Comparison of ENCODE assay signal across 11 cellular contexts in the genomic region with DNA sequence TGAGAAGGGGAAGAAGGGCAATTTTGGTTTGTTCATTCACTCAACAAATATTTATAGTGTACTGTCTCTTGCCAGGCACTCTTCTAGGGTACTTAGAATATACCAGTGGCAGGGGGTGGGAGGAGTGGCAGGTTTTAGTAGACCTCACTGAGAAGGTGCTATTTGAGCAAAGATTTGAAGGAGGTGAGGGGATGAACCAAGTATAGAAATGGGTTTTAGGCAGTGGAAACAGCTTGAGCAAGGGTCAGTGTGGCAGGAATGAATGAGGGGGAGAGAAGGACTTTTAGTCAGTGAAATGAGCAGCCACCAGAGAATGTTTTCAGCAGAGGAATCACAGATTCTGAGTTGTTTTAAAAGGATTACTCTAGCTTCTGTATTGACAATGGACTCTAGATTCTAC. TPM values are rescaled to one million over a fixed set of nuclear protein-coding genes. Genes with fewer than 3 reads are reported as not detected.
DNase-seq lines count a peak whose midpoint lies in the region; ATAC-seq and TF ChIP-seq lines count a peak whose summit lies in the region.
"Had no signal": no experiment of that assay in that cellular context is flagged by ENCODE, and none has a peak within 500 bp of the region (broad histone marks: within the 10 kb centered on the region; RNA-seq: fewer than 3 reads in every experiment).

No MANE protein-coding gene starts in this region.

- H3K4me1 ChIP-seq in CD8-positive, alpha-beta T cell (ENCODE audit: insufficient read depth, low read length), result peaks cover 11% of the 10 kb centered on the region
- H3K4me1 ChIP-seq in mesendoderm (ENCODE audit: control insufficient read depth, low read depth, low read length), result no peaks in the 10 kb centered on the region
- H3K4me1 ChIP-seq: colonic mucosa had no signal

- no peaks in the 10 kb centered on the region for H3K9me3 ChIP-seq in CD8-positive, alpha-beta T cell (ENCODE audit: low read length)
- H3K9me3 ChIP-seq: colonic mucosa, right atrium auricular region had no signal

- no peaks in the 10 kb centered on the region for H3K79me2 ChIP-seq in mesendoderm (ENCODE audit: control insufficient read depth, insufficient read depth, low read length)

- no peaks in the 10 kb centered on the region for H3K27me3 ChIP-seq in CD8-positive, alpha-beta T cell (ENCODE audit: insufficient read depth, low read length)
- H3K27me3 ChIP-seq in mesendoderm (ENCODE audit: insufficient read depth, low read length, poor library complexity), result no peaks in the 10 kb centered on the region
- H3K27me3 ChIP-seq: colonic mucosa, right atrium auricular region had no signal

- no peaks in the 10 kb centered on the region for H3K36me3 ChIP-seq in CD8-positive, alpha-beta T cell (ENCODE audit: insufficient read depth, low read length)
- no peaks in the 10 kb centered on the region for H3K36me3 ChIP-seq in mesendoderm (ENCODE audit: control insufficient read depth, insufficient read depth, low read length)
- H3K36me3 ChIP-seq: colonic mucosa had no signal

- H2BK15ac ChIP-seq in mesendoderm (replicated peaks; ENCODE audit: low read depth), result no peak overlapping the region

- peak overlapping the region; percentile 60 for H3K27ac Mint-ChIP-seq in CD8-positive, alpha-beta T cell
- H3K27ac Mint-ChIP-seq in HFFc6, result no peak overlapping the region
- peak overlapping the region; percentile 80 for H3K27ac Mint-ChIP-seq in activated CD8-positive, alpha-beta T cell treated with anti-CD3 and anti-CD28 coated beads for 36 hours
- peak overlapping the region in 9 of 10 donors; percentile 30 to 96 (median 85) for H3K27ac Mint-ChIP-seq in naive thymus-derived CD8-positive, alpha-beta T cell

- no peak overlapping the region for H3K4me3 ChIP-seq in CD8-positive, alpha-beta T cell (ENCODE audit: low read depth, low read length)
- H3K4me3 ChIP-seq in mesendoderm (ENCODE audit: low read length), result no peak overlapping the region
- H3K4me3 ChIP-seq: colonic mucosa, right atrium auricular region had no signal

- no peak for TF ChIP-seq CTCF in CD8-positive, alpha-beta T cell (IDR thresholded peaks at IDR 0.05)
- TF ChIP-seq CTCF in HFFc6 (IDR thresholded peaks at IDR 0.05), result no peak
- TF ChIP-seq CTCF in activated CD8-positive, alpha-beta T cell treated with anti-CD3 and anti-CD28 coated beads for 36 hours (IDR thresholded peaks at IDR 0.05), result no peak

- peak overlapping the region; percentile 30 for H3K4me3 Mint-ChIP-seq in CD8-positive, alpha-beta T cell
- H3K4me3 Mint-ChIP-seq in HFFc6, result 0 out of 2 replicates have a peak overlapping the region, but pooled peaks have one; percentile 5
- H3K4me3 Mint-ChIP-seq in activated CD8-positive, alpha-beta T cell treated with anti-CD3 and anti-CD28 coated beads for 36 hours, result peak overlapping the region; percentile 69
- H3K4me3 Mint-ChIP-seq in naive thymus-derived CD8-positive, alpha-beta T cell, result peak overlapping the region in 9 of 10 donors; percentile 33 to 94 (median 67)

- no peak overlapping the region for H2AK5ac ChIP-seq in mesendoderm (ENCODE audit: low read length)

- DNase-seq in CD8-positive, alpha-beta T cell, result no peak
- DNase-seq in HFFc6 (no peak), hippocampal formation (lab: John Stamatoyannopoulos, UW) (no peak), NCI-H146 (lab: John Stamatoyannopoulos, UW) (no peak), mesendoderm (no peak)
- no peak for DNase-seq in activated CD8-positive, alpha-beta T cell treated with anti-CD3 and anti-CD28 coated beads for 36 hours
- DNase-seq in naive thymus-derived CD8-positive, alpha-beta T cell, result no peak
- DNase-seq: colonic mucosa, NCI-H526, SIG-M5 had no signal

- POLR2A ChIA-PET in CD8-positive, alpha-beta T cell (lab: Charles Lee), result interaction anchor here (1.3 kb wide), 1 partner anchor 24 kb away, joined by 4 read pairs; the partner anchor contains the start of gene NACA
- POLR2A ChIA-PET in activated CD8-positive, alpha-beta T cell treated with anti-CD3 and anti-CD28 coated beads for 36 hours (lab: Charles Lee), result interaction anchor here (0.6 to 1.8 kb wide), 4 partner anchors 24 to 622 kb away, joined by 3 to 7 read pairs (median 3); partner anchors contain the start of gene ESYT1
- POLR2A ChIA-PET in naive thymus-derived CD8-positive, alpha-beta T cell (lab: Charles Lee), result interaction anchor here (0.6 to 1.4 kb wide), 2 partner anchors 24 to 66 kb away, joined by 3 to 10 read pairs; partner anchors contain the start of gene NACA

- no peaks in the 10 kb centered on the region for H3K27me3 Mint-ChIP-seq in CD8-positive, alpha-beta T cell (ENCODE audit: low read depth)
- H3K27me3 Mint-ChIP-seq in HFFc6 (ENCODE audit: insufficient read depth), result no peaks in the 10 kb centered on the region
- H3K27me3 Mint-ChIP-seq in activated CD8-positive, alpha-beta T cell treated with anti-CD3 and anti-CD28 coated beads for 36 hours, result no peaks in the 10 kb centered on the region
- no peaks in the 10 kb centered on the region for H3K27me3 Mint-ChIP-seq in naive thymus-derived CD8-positive, alpha-beta T cell

- H3K23ac ChIP-seq in mesendoderm (ENCODE audit: low read length), result no peak overlapping the region

- no peak overlapping the region for H3K56ac ChIP-seq in mesendoderm (ENCODE audit: low read length)

- no peaks in the 10 kb centered on the region for H3K9me3 Mint-ChIP-seq in CD8-positive, alpha-beta T cell
- no peaks in the 10 kb centered on the region for H3K9me3 Mint-ChIP-seq in HFFc6
- no peaks in the 10 kb centered on the region for H3K9me3 Mint-ChIP-seq in activated CD8-positive, alpha-beta T cell treated with anti-CD3 and anti-CD28 coated beads for 36 hours
- H3K9me3 Mint-ChIP-seq in naive thymus-derived CD8-positive, alpha-beta T cell, result no peaks in the 10 kb centered on the region

- H2BK5ac ChIP-seq in mesendoderm (ENCODE audit: low read length), result no peak overlapping the region

- no peak overlapping the region for H3K9ac ChIP-seq in mesendoderm (ENCODE audit: low read length)

- H4K8ac ChIP-seq in mesendoderm (ENCODE audit: low read depth, low read length), result no peak overlapping the region

- no peak overlapping the region for H3K27ac ChIP-seq in CD8-positive, alpha-beta T cell (ENCODE audit: low read depth, low read length)
- no peak overlapping the region for H3K27ac ChIP-seq in mesendoderm (ENCODE audit: low read depth, low read length)
- H3K27ac ChIP-seq: colonic mucosa, right atrium auricular region had no signal

- H2BK120ac ChIP-seq in mesendoderm (ENCODE audit: low read depth, low read length), result no peak overlapping the region

- no peak for ATAC-seq in CD8-positive, alpha-beta T cell
- no peak for ATAC-seq in activated CD8-positive, alpha-beta T cell treated with anti-CD3 and anti-CD28 coated beads for 36 hours
- ATAC-seq in naive thymus-derived CD8-positive, alpha-beta T cell, result no peak

- H3K4me2 ChIP-seq in mesendoderm (ENCODE audit: low read length), result no peak overlapping the region

- H3K18ac ChIP-seq in mesendoderm (ENCODE audit: low read length), result no peak overlapping the region

- peaks cover 48% of the 10 kb centered on the region for H3K36me3 Mint-ChIP-seq in CD8-positive, alpha-beta T cell
- peaks cover 5% of the 10 kb centered on the region; the same call in 1 of the 2 replicates for H3K36me3 Mint-ChIP-seq in HFFc6 (ENCODE audit: low read depth)
- H3K36me3 Mint-ChIP-seq in activated CD8-positive, alpha-beta T cell treated with anti-CD3 and anti-CD28 coated beads for 36 hours (ENCODE audit: low read depth), result peaks cover 50% of the 10 kb centered on the region
- peaks cover 0 to 53% (median 16%) of the 10 kb centered on the region in 3 donors for H3K36me3 Mint-ChIP-seq in naive thymus-derived CD8-positive, alpha-beta T cell

- intact Hi-C loops in CD8-positive, alpha-beta T cell (cut with DNase I, micrococcal nuclease), result loop anchor here in 1 of 2 experiments (1.0 kb wide), 1 partner anchor 61 kb away; no protein-coding TSS in a partner anchor
- intact Hi-C loops in activated CD8-positive, alpha-beta T cell treated with anti-CD3 and anti-CD28 coated beads for 36 hours (cut with micrococcal nuclease), result no loop called here

- peaks cover 22% of the 10 kb centered on the region for H3K4me1 Mint-ChIP-seq in CD8-positive, alpha-beta T cell (ENCODE audit: low read depth)
- peaks cover 18% of the 10 kb centered on the region for H3K4me1 Mint-ChIP-seq in HFFc6 (ENCODE audit: low read depth)
- peaks cover 33% of the 10 kb centered on the region for H3K4me1 Mint-ChIP-seq in activated CD8-positive, alpha-beta T cell treated with anti-CD3 and anti-CD28 coated beads for 36 hours (ENCODE audit: low read depth)
- peaks cover 18 to 47% (median 42%) of the 10 kb centered on the region in 4 donors for H3K4me1 Mint-ChIP-seq in naive thymus-derived CD8-positive, alpha-beta T cell

- CTCF ChIA-PET in CD8-positive, alpha-beta T cell (lab: Charles Lee), result interaction anchor here (1.2 kb wide), 1 partner anchor 61 kb away, joined by 3 read pairs; no protein-coding TSS in a partner anchor
- CTCF ChIA-PET in activated CD8-positive, alpha-beta T cell treated with anti-CD3 and anti-CD28 coated beads for 36 hours (lab: Charles Lee), result interaction anchor here (0.7 to 1.4 kb wide), 4 partner anchors 113 to 362 kb away, joined by 3 read pairs; no protein-coding TSS in a partner anchor

- H3K4ac ChIP-seq in mesendoderm (ENCODE audit: low read depth, low read length), result no peak overlapping the region

- H3K79me1 ChIP-seq in mesendoderm (ENCODE audit: low read length), result no peaks in the 10 kb centered on the region

- no peak overlapping the region for H4K5ac ChIP-seq in mesendoderm (ENCODE audit: low read length)

RNA-seq across cellular contexts. Expression of gene PRIM1, which starts 2.3 kb away (rescaled TPM):
- total RNA-seq in CD8-positive, alpha-beta T cell, result 1 to 10 TPM; 5.0 to 5.8 TPM
- 10 to 100 TPM in 4 of 6 experiments, 1 to 10 TPM in 2; 5.8 to 13.1 (median 10.7) TPM for total RNA-seq in HFFc6 (2021; fragmentation: NEBNext Ultra II Directional; extraction: Animal tissue kit (Norgen Biotek cat#: 25700))
- 10 to 100 TPM; 80.3 to 86.7 TPM for total RNA-seq in activated CD8-positive, alpha-beta T cell treated with anti-CD3 and anti-CD28 coated beads for 36 hours
- total RNA-seq in naive thymus-derived CD8-positive, alpha-beta T cell, result 10 to 100 TPM; 26.3 to 26.7 TPM
- 10 to 100 TPM; 43.8 to 49.1 (median 45.8) TPM for polyA plus RNA-seq in naive thymus-derived CD8-positive, alpha-beta T cell
- polyA plus RNA-seq in mesendoderm (2013, experiment 1 of 2), result 25.7 TPM
- polyA plus RNA-seq in mesendoderm (2013, experiment 2 of 2), result 26.3 TPM

RNA-seq across cellular contexts. Expression of gene HSD17B6, which starts 13.3 kb away (rescaled TPM):
- total RNA-seq in CD8-positive, alpha-beta T cell, result under 1 TPM in 1 of 2 experiments, not detected in 1; 0.31 TPM
- total RNA-seq in HFFc6 (2021; fragmentation: NEBNext Ultra II Directional; extraction: Animal tissue kit (Norgen Biotek cat#: 25700)), result 1 to 10 TPM in 5 of 6 experiments, under 1 TPM in 1; 0.88 to 3.2 (median 1.6) TPM
- 1 to 10 TPM in 1 of 2 experiments, under 1 TPM in 1; 0.81 to 1.8 TPM for total RNA-seq in activated CD8-positive, alpha-beta T cell treated with anti-CD3 and anti-CD28 coated beads for 36 hours
- total RNA-seq in naive thymus-derived CD8-positive, alpha-beta T cell, result 1 to 10 TPM; 1.2 to 1.3 TPM
- polyA plus RNA-seq in naive thymus-derived CD8-positive, alpha-beta T cell, result 1 to 10 TPM in 2 of 3 donors, under 1 TPM in 1; 0.71 to 1.3 (median 1.1) TPM
- polyA plus RNA-seq in mesendoderm (2013, experiment 1 of 2), result 2.9 TPM
- 2.5 TPM for polyA plus RNA-seq in mesendoderm (2013, experiment 2 of 2)

RNA-seq across cellular contexts. Expression of gene NACA, which starts 24.8 kb away (rescaled TPM):
- total RNA-seq in CD8-positive, alpha-beta T cell, result 1,000 to 10,000 TPM; 1,373 to 1,407 TPM
- 100 to 1,000 TPM; 716 to 840 (median 802) TPM for total RNA-seq in HFFc6 (2021; fragmentation: NEBNext Ultra II Directional; extraction: Animal tissue kit (Norgen Biotek cat#: 25700))
- 1,000 to 10,000 TPM; 1,203 to 1,221 TPM for total RNA-seq in activated CD8-positive, alpha-beta T cell treated with anti-CD3 and anti-CD28 coated beads for 36 hours
- total RNA-seq in naive thymus-derived CD8-positive, alpha-beta T cell, result 1,000 to 10,000 TPM; 1,471 to 1,474 TPM
- 1,000 to 10,000 TPM; 1,330 to 1,441 (median 1,344) TPM for polyA plus RNA-seq in naive thymus-derived CD8-positive, alpha-beta T cell
- polyA plus RNA-seq in mesendoderm (2013, experiment 1 of 2), result 2,191 TPM
- 2,194 TPM for polyA plus RNA-seq in mesendoderm (2013, experiment 2 of 2)

Comparison
In these comparisons a context has a peak if more than half of its experiments do, and no peak if none do; other contexts are left out.
1. H3K4me3 Mint-ChIP-seq: peak in every context shown above with its lines; median percentile 69 in activated CD8-positive, alpha-beta T cell treated with anti-CD3 and anti-CD28 coated beads for 36 hours; 67 in naive thymus-derived CD8-positive, alpha-beta T cell; 30 in CD8-positive, alpha-beta T cell; 5 in HFFc6.